8 cellular contexts compared by ENCODE assay signal in the genomic region with DNA sequence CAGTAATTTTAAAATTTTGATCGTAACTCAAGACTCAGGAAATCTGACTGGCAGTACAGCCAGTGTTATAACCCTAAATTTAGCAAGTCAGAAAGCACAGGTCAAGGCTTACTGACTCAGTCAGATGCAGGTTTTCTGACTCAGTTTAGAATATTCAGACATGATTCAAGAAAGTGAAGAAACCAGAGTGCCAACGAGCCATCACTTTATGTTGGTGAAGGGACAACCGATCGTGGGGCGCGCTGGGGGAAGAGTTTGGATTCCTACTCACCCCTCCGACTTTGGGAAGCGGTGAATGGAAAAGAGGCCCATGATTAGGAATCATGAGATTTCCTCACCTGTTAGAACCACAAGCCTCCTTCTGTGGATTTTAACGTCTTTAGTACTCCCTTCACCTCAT. TPM values are rescaled to one million over a fixed set of nuclear protein-coding genes. Genes with fewer than 3 reads are reported as not detected.
DNase-seq lines count a peak whose midpoint lies in the region; ATAC-seq and TF ChIP-seq lines count a peak whose summit lies in the region.

No MANE protein-coding gene starts in this region.

- ATAC-seq in activated CD4-positive, alpha-beta T cell treated with anti-CD3 and anti-CD28 coated beads for 36 hours, result peak; percentile 30
- peak; percentile 6 for ATAC-seq in activated naive CD8-positive, alpha-beta T cell treated with anti-CD3 and anti-CD28 coated beads, Interleukin-2, amount 50 U/mL, for 24 hours
- ATAC-seq in left lung (no peak), HG02973 (IDR thresholded peaks at IDR 0.05; ENCODE audit: unreplicated experiment) (no peak)

- no peaks in the 10 kb centered on the region for H3K9me3 Mint-ChIP-seq in activated CD4-positive, alpha-beta T cell treated with anti-CD3 and anti-CD28 coated beads for 36 hours (ENCODE audit: low read depth)
- no peaks in the 10 kb centered on the region for H3K9me3 Mint-ChIP-seq in activated naive CD8-positive, alpha-beta T cell treated with anti-CD3 and anti-CD28 coated beads, Interleukin-2, amount 50 U/mL, for 24 hours

- peak overlapping the region; percentile 82 for H3K4me3 Mint-ChIP-seq in activated CD4-positive, alpha-beta T cell treated with anti-CD3 and anti-CD28 coated beads for 36 hours
- H3K4me3 Mint-ChIP-seq in activated naive CD8-positive, alpha-beta T cell treated with anti-CD3 and anti-CD28 coated beads, Interleukin-2, amount 50 U/mL, for 24 hours, result peak overlapping the region; percentile 89

- H3K36me3 ChIP-seq in left lung, result peaks cover 0 to 28% of the 10 kb centered on the region in 2 donors
- H3K36me3 ChIP-seq in testis (ENCODE audit: low read depth, missing control alignments), result no peaks in the 10 kb centered on the region

- no peak for TF ChIP-seq CTCF in left lung (IDR thresholded peaks at IDR 0.05)
- no peak for TF ChIP-seq CTCF in testis (IDR thresholded peaks at IDR 0.05)

- H3K27me3 Mint-ChIP-seq in activated CD4-positive, alpha-beta T cell treated with anti-CD3 and anti-CD28 coated beads for 36 hours, result no peaks in the 10 kb centered on the region
- no peaks in the 10 kb centered on the region for H3K27me3 Mint-ChIP-seq in activated naive CD8-positive, alpha-beta T cell treated with anti-CD3 and anti-CD28 coated beads, Interleukin-2, amount 50 U/mL, for 24 hours

- CTCF ChIA-PET in activated CD4-positive, alpha-beta T cell treated with anti-CD3 and anti-CD28 coated beads for 36 hours (lab: Charles Lee), result no interaction called here

- H3K27ac ChIP-seq in left lung, result peak overlapping the region; percentile 89 to 96
- H3K27ac ChIP-seq in testis, result peak overlapping the region; percentile 92 to 93

- H3K27me3 ChIP-seq in left lung, result no peaks in the 10 kb centered on the region
- H3K27me3 ChIP-seq in testis, result no peaks in the 10 kb centered on the region

- POLR2A ChIA-PET in activated CD4-positive, alpha-beta T cell treated with anti-CD3 and anti-CD28 coated beads for 36 hours (lab: Charles Lee), result no interaction called here

- no peak for TF ChIP-seq POLR2A in testis (IDR thresholded peaks at IDR 0.05)

- DNase-seq in activated CD4-positive, alpha-beta T cell treated with anti-CD3 and anti-CD28 coated beads for 36 hours, result peak; percentile 53
- no peak for DNase-seq in activated CD4-positive, alpha-beta T cell treated with anti-CD3 and anti-CD28 coated beads, Interleukin-2, amount 50 U/mL, for 4 hours
- no peak for DNase-seq in activated naive CD8-positive, alpha-beta T cell treated with anti-CD3 and anti-CD28 coated beads, Interleukin-2, amount 50 U/mL, for 24 hours
- DNase-seq in left lung, result no peak
- DNase-seq in testis, result no peak
- no peak for DNase-seq in NCI-H128 (lab: John Stamatoyannopoulos, UW; ENCODE audit: unreplicated experiment)
- DNase-seq in NCI-H82 treated with DMSO at 0.1 percent for 48 hours (lab: John Stamatoyannopoulos, UW; ENCODE audit: unreplicated experiment), result no peak

- intact Hi-C loops in activated CD4-positive, alpha-beta T cell treated with anti-CD3 and anti-CD28 coated beads for 36 hours (cut with DNase I, micrococcal nuclease), result loop anchor here (1.0 to 5.0 kb wide), 15 partner anchors 23 to 1060 kb away; partner anchors contain the start of genes CNOT11 (in 1 of the 2), PDCL3 (in 1 of the 2) and TBC1D8 (in 1 of the 2)
- intact Hi-C loops in left lung (cut with DNase I), result no loop called here
- intact Hi-C loops in testis (cut with DNase I; ENCODE audit: low total_unique reads), result no loop called here

- 13 to 18% methylated on average over 9 of the region's 9 CpGs for WGBS in testis, 2 donors

- H3K4me3 ChIP-seq in left lung (peak overlapping the region; percentile 76 to 89), testis (peak overlapping the region; percentile 90 to 92)

- peaks cover 19% of the 10 kb centered on the region for H3K36me3 Mint-ChIP-seq in activated CD4-positive, alpha-beta T cell treated with anti-CD3 and anti-CD28 coated beads for 36 hours (ENCODE audit: low read depth)
- H3K36me3 Mint-ChIP-seq in activated naive CD8-positive, alpha-beta T cell treated with anti-CD3 and anti-CD28 coated beads, Interleukin-2, amount 50 U/mL, for 24 hours (ENCODE audit: low read depth), result peaks cover 24% of the 10 kb centered on the region

- H3K4me1 ChIP-seq in left lung (peaks cover 24 to 85% of the 10 kb centered on the region in 2 donors), testis (peaks cover 13% of the 10 kb centered on the region)

- peaks cover 73% of the 10 kb centered on the region for H3K4me1 Mint-ChIP-seq in activated CD4-positive, alpha-beta T cell treated with anti-CD3 and anti-CD28 coated beads for 36 hours
- H3K4me1 Mint-ChIP-seq in activated naive CD8-positive, alpha-beta T cell treated with anti-CD3 and anti-CD28 coated beads, Interleukin-2, amount 50 U/mL, for 24 hours, result peaks cover 86% of the 10 kb centered on the region

- no peaks in the 10 kb centered on the region for H3K9me3 ChIP-seq in left lung
- H3K9me3 ChIP-seq in testis, result no peaks in the 10 kb centered on the region

- peak overlapping the region; percentile 98 for H3K27ac Mint-ChIP-seq in activated CD4-positive, alpha-beta T cell treated with anti-CD3 and anti-CD28 coated beads for 36 hours
- H3K27ac Mint-ChIP-seq in activated naive CD8-positive, alpha-beta T cell treated with anti-CD3 and anti-CD28 coated beads, Interleukin-2, amount 50 U/mL, for 24 hours, result peak overlapping the region; percentile 95

RNA-seq across cellular contexts. Expression of gene RNF149, which starts 1.0 kb away (rescaled TPM):
- 10 to 100 TPM; 23.4 to 29.5 TPM for total RNA-seq in activated CD4-positive, alpha-beta T cell treated with anti-CD3 and anti-CD28 coated beads for 36 hours
- total RNA-seq in left lung (100 to 1,000 TPM in 1 of 2 donors, 10 to 100 TPM in 1; 52.9 to 111 TPM), testis (100 to 1,000 TPM in 1 of 2 donors, 10 to 100 TPM in 1; 95.0 to 107 TPM)
- 58.0 TPM for polyA plus RNA-seq in testis (ENCODE audit: insufficient read depth, low read depth, low replicate concordance)

RNA-seq across cellular contexts. Expression of gene CNOT11, which starts 54.8 kb away (rescaled TPM):
- total RNA-seq in activated CD4-positive, alpha-beta T cell treated with anti-CD3 and anti-CD28 coated beads for 36 hours, result 100 to 1,000 TPM in 1 of 2 experiments, 10 to 100 TPM in 1; 57.9 to 106 TPM
- total RNA-seq in left lung, result 10 to 100 TPM; 32.6 to 35.7 TPM
- total RNA-seq in testis, result 10 to 100 TPM; 43.7 to 45.7 TPM
- polyA plus RNA-seq in testis (ENCODE audit: insufficient read depth, low read depth, low replicate concordance), result 81.1 TPM

Comparison
In these comparisons a context has a peak if more than half of its experiments do, and no peak if none do; other contexts are left out.
1. ATAC-seq: peak in activated CD4-positive, alpha-beta T cell treated with anti-CD3 and anti-CD28 coated beads for 36 hours (single experiment) and activated naive CD8-positive, alpha-beta T cell treated with anti-CD3 and anti-CD28 coated beads, Interleukin-2, amount 50 U/mL, for 24 hours (single experiment); none in left lung (single experiment) and HG02973 (single experiment).
2. intact Hi-C loops: an anchor here in activated CD4-positive, alpha-beta T cell treated with anti-CD3 and anti-CD28 coated beads for 36 hours (1.0 to 5.0 kb wide); none called in left lung and testis.